In genomic region chr1:72037745-72038343, GRCh38 we compare ENCODE assay signal across 7 cellular contexts.
DNase-seq lines count a peak whose midpoint lies in the region; ATAC-seq and FAIRE-seq lines count a peak whose summit lies in the region.

No MANE protein-coding gene starts in this region.

- CTCF ChIA-PET in activated CD8-positive, alpha-beta T cell treated with anti-CD3 and anti-CD28 coated beads, Interleukin-2, amount 10 ng/mL, durations not matched to agents 7 days and 5 days (lab: Charles Lee), result interaction anchor here (0.9 to 1.5 kb wide), 3 partner anchors 14 to 943 kb away, joined by 3 to 5 read pairs (median 3); no protein-coding TSS in a partner anchor

- H3K27ac Mint-ChIP-seq in activated CD8-positive, alpha-beta T cell treated with anti-CD3 and anti-CD28 coated beads, Interleukin-2, amount 10 ng/mL, durations not matched to agents 7 days and 5 days, result no peak overlapping the region

- no peaks in the 10 kb centered on the region for H3K4me1 Mint-ChIP-seq in activated CD8-positive, alpha-beta T cell treated with anti-CD3 and anti-CD28 coated beads, Interleukin-2, amount 10 ng/mL, durations not matched to agents 7 days and 5 days (ENCODE audit: low read depth)

- POLR2A ChIA-PET in activated CD8-positive, alpha-beta T cell treated with anti-CD3 and anti-CD28 coated beads, Interleukin-2, amount 10 ng/mL, durations not matched to agents 7 days and 5 days (lab: Charles Lee), result no interaction called here

- peak; percentile 72 for ATAC-seq in GM19463 (IDR thresholded peaks at IDR 0.05; ENCODE audit: unreplicated experiment)
- no peak for ATAC-seq in activated CD8-positive, alpha-beta T cell treated with anti-CD3 and anti-CD28 coated beads, Interleukin-2, amount 10 ng/mL, durations not matched to agents 7 days and 5 days

- no peak overlapping the region for H3K4me3 Mint-ChIP-seq in activated CD8-positive, alpha-beta T cell treated with anti-CD3 and anti-CD28 coated beads, Interleukin-2, amount 10 ng/mL, durations not matched to agents 7 days and 5 days

- FAIRE-seq in islet of Langerhans (lab: Jason Lieb, UNC), result peak; percentile 97
- FAIRE-seq in urothelium cell line (lab: Jason Lieb, UNC), result no peak
- FAIRE-seq in RCC 7860 (lab: Jason Lieb, UNC), result no peak

- peak; percentile 31 for DNase-seq in Daoy (ENCODE audit: low read depth)
- DNase-seq in NAMALWA (ENCODE audit: low spot score), result peak; percentile 66
- DNase-seq in activated CD8-positive, alpha-beta T cell treated with anti-CD3 and anti-CD28 coated beads, Interleukin-2, amount 10 ng/mL, durations not matched to agents 7 days and 5 days, result peak; percentile 22
- DNase-seq in urothelium cell line (ENCODE audit: low spot score), result peak; percentile 11
- no peak for DNase-seq in RCC 7860 (ENCODE audit: low spot score)

- no peaks in the 10 kb centered on the region for H3K9me3 Mint-ChIP-seq in activated CD8-positive, alpha-beta T cell treated with anti-CD3 and anti-CD28 coated beads, Interleukin-2, amount 10 ng/mL, durations not matched to agents 7 days and 5 days (ENCODE audit: insufficient read depth)

- no peaks in the 10 kb centered on the region for H3K36me3 Mint-ChIP-seq in activated CD8-positive, alpha-beta T cell treated with anti-CD3 and anti-CD28 coated beads, Interleukin-2, amount 10 ng/mL, durations not matched to agents 7 days and 5 days (ENCODE audit: low read depth)

- no peaks in the 10 kb centered on the region for H3K27me3 Mint-ChIP-seq in activated CD8-positive, alpha-beta T cell treated with anti-CD3 and anti-CD28 coated beads, Interleukin-2, amount 10 ng/mL, durations not matched to agents 7 days and 5 days (ENCODE audit: low read depth)
